In genomic region chr6:169326067-169326799, GRCh38 we compare ENCODE assay signal across 9 cellular contexts.
DNase-seq lines count a peak whose midpoint lies in the region; ATAC-seq and TF ChIP-seq lines count a peak whose summit lies in the region.
"Had no signal": no experiment of that assay in that cellular context is flagged by ENCODE, and none has a peak within 500 bp of the region (broad histone marks: within the 10 kb centered on the region; RNA-seq: fewer than 3 reads in every experiment).

No MANE protein-coding gene starts in this region.

- 71% methylated on average over 24 of the region's 27 CpGs for WGBS in SK-N-SH (ENCODE audit: low lambda C conversion rate)

- TF ChIP-seq POLR2A in HCT116 (IDR thresholded peaks at IDR 0.05; ENCODE audit: borderline replicate concordance, extremely low read depth, insufficient read depth, insufficient read length) = no peak

- H3F3A ChIP-seq in SK-N-SH (replicated peaks; ENCODE audit: insufficient read depth) = no peaks in the 10 kb centered on the region

- peak; percentile 95 for TF ChIP-seq RAD21 in HCT116 (IDR thresholded peaks at IDR 0.05; ENCODE audit: low read depth)
- TF ChIP-seq RAD21 in SK-N-SH (IDR thresholded peaks at IDR 0.05; ENCODE audit: low read length) = peak; percentile 65

- intact Hi-C loops in A673 (cut with micrococcal nuclease; ENCODE audit: unreplicated experiment) = loop anchor here (5.0 kb wide), 1 partner anchor 369 kb away; no protein-coding TSS in a partner anchor
- intact Hi-C loops in HCT116 (cut with micrococcal nuclease) = loop anchor here (1.0 to 2.0 kb wide), 2 partner anchors 369 to 431 kb away; no protein-coding TSS in a partner anchor
- intact Hi-C loops in head of caudate nucleus (cut with DNase I) = no loop called here

- no peaks in the 10 kb centered on the region for H3K36me3 ChIP-seq in A673 (ENCODE audit: insufficient read depth, low read length, poor library complexity, severe bottlenecking)
- H3K36me3 ChIP-seq in HCT116 (ENCODE audit: control insufficient read depth in 1 of 2, insufficient read depth in 2 of 2, low read length in 2 of 2) = no peaks in the 10 kb centered on the region
- H3K36me3 ChIP-seq in SK-N-SH (replicated peaks in 1 of 2; ENCODE audit: control insufficient read depth in 1 of 2, insufficient read depth in 2 of 2, low read length in 1 of 2) = no peaks in the 10 kb centered on the region

- H3K9ac ChIP-seq in HCT116 (ENCODE audit: low read length) = no peak overlapping the region
- H3K9ac ChIP-seq in SK-N-SH = no peak overlapping the region

- H3K27me3 ChIP-seq in A673 (replicated peaks; ENCODE audit: insufficient read depth, low read depth, low read length, poor library complexity) (peaks cover 3% of the 10 kb centered on the region), HCT116 (ENCODE audit: insufficient read depth, low read length) (no peaks in the 10 kb centered on the region), SK-N-SH (ENCODE audit: insufficient read depth) (no peaks in the 10 kb centered on the region)

- H3K79me2 ChIP-seq in HCT116 (ENCODE audit: insufficient read depth, low read length) (no peaks in the 10 kb centered on the region), SK-N-SH (ENCODE audit: insufficient read depth) (no peaks in the 10 kb centered on the region)

- CTCF ChIA-PET in A673 (lab: Charles Lee) = no interaction called here
- CTCF ChIA-PET in HCT116 (lab: Charles Lee) = interaction anchor here (1.1 to 1.6 kb wide), 3 partner anchors 9 to 369 kb away, joined by 4 to 9 read pairs (median 7); no protein-coding TSS in a partner anchor
- CTCF ChIA-PET in SK-N-SH (lab: Yijun Ruan, JAX) = interaction anchor here (0.7 kb wide), 1 partner anchor 10 kb away, joined by 3 read pairs; no protein-coding TSS in a partner anchor

- no peaks in the 10 kb centered on the region for H3K9me2 ChIP-seq in HCT116 (ENCODE audit: insufficient read depth)
- H3K9me2 ChIP-seq in SK-N-SH = no peaks in the 10 kb centered on the region

- ATAC-seq in HCT116 (peak; percentile 92), GM19324 (IDR thresholded peaks at IDR 0.05; ENCODE audit: low FRiP score, unreplicated experiment) (no peak), GM21529 (IDR thresholded peaks at IDR 0.05; ENCODE audit: unreplicated experiment) (no peak)

- H4K20me1 ChIP-seq in HCT116 (ENCODE audit: insufficient read depth) (no peaks in the 10 kb centered on the region), SK-N-SH (ENCODE audit: insufficient read depth) (no peaks in the 10 kb centered on the region)

- no peak overlapping the region for H2AFZ ChIP-seq in HCT116 (ENCODE audit: low read depth, low read length, poor library complexity, severe bottlenecking)
- H2AFZ ChIP-seq in SK-N-SH (ENCODE audit: low read depth) = no peak overlapping the region

- TF ChIP-seq CTCF in A673 (conservative IDR thresholded peaks at IDR 0.05; ENCODE audit: low read depth, low read length) = peak; percentile 44; the same call in 1 of the 2 replicates
- peak; percentile 68 to 87 (median 77) for TF ChIP-seq CTCF in HCT116 (IDR thresholded peaks at IDR 0.05 in 2 of 3, conservative IDR thresholded peaks at IDR 0.05 in 1 of 3; ENCODE audit: borderline replicate concordance in 1 of 3, insufficient read depth in 1 of 3, low read depth in 2 of 3, low read length in 2 of 3)
- TF ChIP-seq CTCF in SK-N-SH (IDR thresholded peaks at IDR 0.05) = peak; percentile 61

- POLR2A ChIA-PET in A673 (lab: Charles Lee; ENCODE audit: low non-redundant PET) (no interaction called here), HCT116 (lab: Charles Lee) (no interaction called here), SK-N-SH (lab: Yijun Ruan, JAX) (no interaction called here)

- H3K9me3 ChIP-seq in A673 (ENCODE audit: low read depth, low read length, poor library complexity, severe bottlenecking) (no peaks in the 10 kb centered on the region), HCT116 (ENCODE audit: control insufficient read depth in 1 of 2, insufficient read depth in 1 of 2, low read depth in 1 of 2, low read length in 2 of 2) (no peaks in the 10 kb centered on the region), SK-N-SH (no peaks in the 10 kb centered on the region)

- RAD21 ChIA-PET in HCT116 (lab: Charles Lee; ENCODE audit: low non-redundant PET in 1 of 2, low total read pairs in 2 of 2, uncharacterized antibody in 2 of 2, unreplicated experiment in 2 of 2) = no interaction called here

- TF ChIP-seq EP300 in SK-N-SH (IDR thresholded peaks at IDR 0.05; ENCODE audit: borderline replicate concordance in 1 of 2, low read depth in 1 of 2, low read length in 1 of 2) = no peak

- H3K4me1 ChIP-seq in A673 (ENCODE audit: insufficient read depth, low read length, poor library complexity, severe bottlenecking) (no peaks in the 10 kb centered on the region), HCT116 (ENCODE audit: control insufficient read depth in 1 of 2, insufficient read depth in 2 of 2, low read length in 2 of 2) (no peaks in the 10 kb centered on the region), SK-N-SH (ENCODE audit: control insufficient read depth in 1 of 2, insufficient read depth in 2 of 2, low read depth in 1 of 2, low read length in 1 of 2) (no peaks in the 10 kb centered on the region)

- H3K4me2 ChIP-seq in HCT116 (ENCODE audit: low read length) (no peak overlapping the region), SK-N-SH (no peak overlapping the region)

- H3K27ac ChIP-seq in A673 (ENCODE audit: low read depth, low read length, poor library complexity, severe bottlenecking) (no peak overlapping the region), HCT116 (ENCODE audit: low read depth, low read length) (no peak overlapping the region), SK-N-SH (ENCODE audit: low read depth in 2 of 2, low read length in 1 of 2) (no peak overlapping the region)

- no TSS peak for BruUV-seq in A673 (replicated peaks; lab: Mats Ljungman, UMichigan)
- no TSS peak for BruUV-seq in HCT116 (replicated peaks; lab: Mats Ljungman, UMichigan)

- no peak overlapping the region for H3K4me3 ChIP-seq in A673 (ENCODE audit: low read depth, low read length, poor library complexity, severe bottlenecking)
- H3K4me3 ChIP-seq in HCT116 (replicated peaks in 1 of 2; ENCODE audit: low read depth in 1 of 2, low read length in 2 of 2) = no peak overlapping the region
- H3K4me3 ChIP-seq in SK-N-SH (ENCODE audit: low read depth in 2 of 2, low read length in 1 of 2) = no peak overlapping the region

- peak; percentile 43 for DNase-seq in A673 (ENCODE audit: low spot score)
- DNase-seq in HCT116 (ENCODE audit: low read depth, low spot score) = peak; percentile 44
- peak; percentile 33 for DNase-seq in SK-N-SH
- peak in 41 of 42 donors; percentile 34 to 87 (median 66) for DNase-seq in head of caudate nucleus
- DNase-seq in stimulated activated CD4-positive, alpha-beta T cell treated with anti-CD3 and anti-CD28 coated beads, Interleukin-2, amount 100 ng/mL, for 48 hours = no peak
- no peak for DNase-seq in DMS79 (lab: John Stamatoyannopoulos, UW)
- DNase-seq: GDM1 had no signal

TF ChIP-seq in HCT116, 20 proteins besides CTCF, POLR2A, EP300 and RAD21 (continues in another document):
- TF ChIP-seq EZH2 (IDR thresholded peaks at IDR 0.05) (no peak), SIN3A (IDR thresholded peaks at IDR 0.05; ENCODE audit: low read depth) (no peak), EGR1 (IDR thresholded peaks at IDR 0.05; ENCODE audit: low read depth) (no peak), POLR2AphosphoS5 (IDR thresholded peaks at IDR 0.05; ENCODE audit: low read depth, low read length) (no peak), MAX (IDR thresholded peaks at IDR 0.05) (no peak)

TF ChIP-seq in SK-N-SH, 30 proteins besides CTCF, POLR2A, EP300 and RAD21:
- TF ChIP-seq SMC3 (IDR thresholded peaks at IDR 0.05; ENCODE audit: low read depth, low read length) (peak; percentile 69), MAX (IDR thresholded peaks at IDR 0.05; ENCODE audit: low read depth) (0 out of 2 replicates have a peak, but pooled peaks have one; percentile 20)
- TF ChIP-seq, protein P1, sequence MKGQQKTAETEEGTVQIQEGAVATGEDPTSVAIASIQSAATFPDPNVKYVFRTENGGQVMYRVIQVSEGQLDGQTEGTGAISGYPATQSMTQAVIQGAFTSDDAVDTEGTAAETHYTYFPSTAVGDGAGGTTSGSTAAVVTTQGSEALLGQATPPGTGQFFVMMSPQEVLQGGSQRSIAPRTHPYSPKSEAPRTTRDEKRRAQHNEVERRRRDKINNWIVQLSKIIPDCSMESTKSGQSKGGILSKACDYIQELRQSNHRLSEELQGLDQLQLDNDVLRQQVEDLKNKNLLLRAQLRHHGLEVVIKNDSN (IDR thresholded peaks at IDR 0.05; ENCODE audit: borderline replicate concordance, low read depth) = no peak

Comparison
In these comparisons a context has a peak if more than half of its experiments do, and no peak if none do; other contexts are left out.
1. DNase-seq: peak in A673 (single experiment), HCT116 (single experiment), SK-N-SH (single experiment) and head of caudate nucleus (41 of 42); none in stimulated activated CD4-positive, alpha-beta T cell treated with anti-CD3 and anti-CD28 coated beads, Interleukin-2, amount 100 ng/mL, for 48 hours (0 of 2) and DMS79 (single experiment).
2. Peak in every context shown above with its lines, with median percentiles within 50 percentile points of each other: CTCF ChIP-seq.